7 cellular contexts compared by ENCODE assay signal in the genomic region with DNA sequence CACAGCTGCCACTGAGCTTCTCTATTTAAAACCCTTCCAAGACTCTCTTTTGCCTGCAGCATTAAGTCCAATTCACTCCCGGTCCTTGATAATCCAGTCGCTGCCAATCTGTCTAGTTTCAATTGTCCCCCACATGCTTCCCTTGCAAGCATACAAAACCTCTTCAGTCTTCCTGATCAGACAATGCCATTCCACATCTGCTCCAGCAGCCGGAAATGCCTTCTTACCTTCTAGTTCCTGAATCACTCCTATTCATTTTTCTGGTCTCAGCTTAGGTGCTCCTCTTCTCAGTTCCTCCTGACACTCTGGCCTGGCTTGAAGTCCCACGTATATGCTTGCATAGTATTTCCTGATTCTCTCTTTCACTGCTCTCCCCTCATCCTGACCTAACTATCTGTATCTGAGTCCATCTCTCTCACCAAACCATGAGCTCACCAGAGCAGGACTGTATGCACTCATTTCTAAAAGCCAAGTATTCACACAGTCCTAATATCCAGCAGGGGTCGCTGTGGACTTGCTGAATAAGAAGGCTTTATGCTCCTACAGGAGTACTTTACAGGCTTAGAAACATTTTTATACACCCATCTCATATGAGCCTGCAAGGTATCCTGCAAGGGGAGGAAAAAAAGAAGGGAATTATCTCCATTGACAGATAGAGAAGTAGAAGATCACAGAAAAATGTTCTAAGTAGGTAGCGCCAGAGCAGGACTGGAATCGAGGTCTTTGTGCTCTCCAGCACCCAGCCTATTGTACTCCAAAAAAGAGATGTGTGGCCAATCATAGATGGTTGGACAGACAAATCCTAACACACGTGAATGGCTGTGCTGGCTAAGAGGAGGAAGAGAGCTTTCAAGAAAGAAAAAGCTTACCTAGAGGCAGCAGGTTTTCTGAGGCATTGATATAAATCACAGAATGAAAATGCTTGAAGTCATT. TPM values are rescaled to one million over a fixed set of nuclear protein-coding genes. Genes with fewer than 3 reads are reported as not detected.
DNase-seq lines count a peak whose midpoint lies in the region; ATAC-seq and TF ChIP-seq lines count a peak whose summit lies in the region.

No MANE protein-coding gene starts in this region.

- no peak overlapping the region for H3K27ac ChIP-seq in lung (ENCODE audit: low read depth in 1 of 2, low read length in 1 of 2)

- 52 to 67% methylated on average over 8 of the region's 8 CpGs for WGBS in lung, 2 donors

- H3K9me3 ChIP-seq in lung (ENCODE audit: control insufficient read depth in 2 of 2, insufficient read depth in 1 of 2, low read length in 1 of 2): no peaks in the 10 kb centered on the region

- peaks cover 2 to 26% of the 10 kb centered on the region in 2 donors for H3K36me3 ChIP-seq in lung (ENCODE audit: control insufficient read depth in 2 of 2, insufficient read depth in 2 of 2, low read length in 2 of 2)

- ATAC-seq in HG03460 (IDR thresholded peaks at IDR 0.05; ENCODE audit: unreplicated experiment) (peak; percentile 68), lung (ENCODE audit: insufficient read depth, low FRiP score) (no peak)

- H3K27me3 ChIP-seq in lung (ENCODE audit: control insufficient read depth, insufficient read depth): no peaks in the 10 kb centered on the region

- DNase-seq in NCI-H526 treated with DMSO at 0.1 percent for 48 hours (lab: John Stamatoyannopoulos, UW): peak; percentile 66
- DNase-seq in activated CD4-positive, alpha-beta T cell treated with anti-CD3 and anti-CD28 coated beads, Interleukin-2, amount 50 U/mL, for 24 hours (ENCODE audit: low read depth in 1 of 2, low spot score in 1 of 2): peak; percentile 14 to 64
- DNase-seq in ecto neural progenitor cell (ENCODE audit: low spot score): peak; percentile 52
- DNase-seq in lung (ENCODE audit: low spot score): peak; percentile 77
- DNase-seq in stimulated activated CD8-positive, alpha-beta memory T cell treated with anti-CD3 and anti-CD28 coated beads, Interleukin-15, amount 100 ng/mL, for 1 hour (ENCODE audit: low read depth): peak; percentile 51

- peak; percentile 69; the same call in 1 of the 2 replicates for TF ChIP-seq CTCF in GM12875 (IDR thresholded peaks at IDR 0.05; ENCODE audit: borderline replicate concordance, insufficient read depth, low read depth, low read length)
- peak; percentile 89 for TF ChIP-seq CTCF in lung (IDR thresholded peaks at IDR 0.05; ENCODE audit: control extremely low read depth, extremely low read depth)

- H3K4me3 ChIP-seq in GM12875 (ENCODE audit: low read depth, low read length): no peak overlapping the region
- H3K4me3 ChIP-seq in lung: no peak overlapping the region

- no peaks in the 10 kb centered on the region for H3K4me1 ChIP-seq in lung (ENCODE audit: control insufficient read depth in 2 of 2, insufficient read depth in 2 of 2, low read length in 2 of 2)

RNA-seq across cellular contexts. Expression of a gene that starts 19.2 kb away (rescaled TPM):
- total RNA-seq in lung: 10 to 100 TPM; 12.4 to 27.8 TPM
- polyA plus RNA-seq in lung: 1 to 10 TPM; 2.4 to 7.5 TPM

RNA-seq across cellular contexts. Expression of a gene that starts 19.4 kb away (rescaled TPM):
- 100 to 1,000 TPM in 1 of 2 donors, 10 to 100 TPM in 1; 80.9 to 153 TPM for total RNA-seq in lung
- polyA plus RNA-seq in lung: 100 to 1,000 TPM; 105 to 169 TPM

RNA-seq across cellular contexts. Expression of a gene that starts 59.0 kb away (rescaled TPM):
- total RNA-seq in lung: 10 to 100 TPM; 10.5 to 13.9 TPM
- 1 to 10 TPM; 4.1 to 5.2 TPM for polyA plus RNA-seq in lung
